Comparison of ENCODE assay signal across 1 cellular context in the genomic region with DNA sequence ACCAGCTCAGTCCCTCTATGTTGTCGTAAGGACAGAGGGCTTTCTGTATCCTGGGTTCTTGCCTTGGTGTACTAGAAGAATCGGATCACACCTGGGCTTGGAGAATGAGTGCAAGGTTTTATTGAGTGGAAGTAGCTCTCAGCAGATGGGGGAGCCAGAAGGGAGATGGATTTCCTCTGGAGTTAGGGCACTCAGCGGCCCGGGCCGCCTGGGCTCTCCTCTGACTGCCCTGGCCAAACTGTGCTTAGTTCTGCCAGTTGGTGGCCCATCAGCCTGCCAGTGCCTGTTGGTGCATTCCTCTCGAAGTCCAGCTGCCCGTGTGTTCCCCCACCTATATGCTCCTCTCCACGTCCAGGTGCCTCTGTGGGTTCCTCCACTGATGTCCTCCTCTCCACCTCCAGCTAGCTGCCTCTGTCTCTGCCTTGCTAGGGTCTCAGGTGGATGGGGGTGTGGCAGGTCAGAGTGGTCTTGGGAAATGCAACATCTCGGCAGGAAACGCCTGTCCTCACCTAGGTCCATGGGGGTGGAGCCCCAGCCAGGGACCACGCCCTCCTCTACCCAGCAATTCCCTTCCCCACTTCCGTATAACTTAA.
TF ChIP-seq lines count a peak whose summit lies in the region.

No MANE protein-coding gene starts in this region.

TF ChIP-seq in H1, 55 proteins besides CTCF, POLR2A, EP300 and RAD21 (continued from another document):
- TF ChIP-seq CBX8 (IDR thresholded peaks at IDR 0.05; ENCODE audit: borderline replicate concordance, low read depth, low read length), result no peak
- TF ChIP-seq YY1 (IDR thresholded peaks at IDR 0.05; ENCODE audit: low read depth, low read length), result no peak
- no peak for TF ChIP-seq EGR1 (IDR thresholded peaks at IDR 0.05; ENCODE audit: borderline replicate concordance, low read depth, low read length)
- no peak for TF ChIP-seq SIN3A (conservative IDR thresholded peaks at IDR 0.05 in 1 of 2, IDR thresholded peaks at IDR 0.05 in 1 of 2; ENCODE audit: low read depth in 1 of 2, low read length in 2 of 2)
- no peak for TF ChIP-seq NRF1 (IDR thresholded peaks at IDR 0.05; ENCODE audit: low read depth, low read length)
- no peak for TF ChIP-seq ASH2L (IDR thresholded peaks at IDR 0.05; ENCODE audit: low read length)
- no peak for TF ChIP-seq ZNF274 (IDR thresholded peaks at IDR 0.05; ENCODE audit: borderline replicate concordance, extremely low read depth, low read length)
- TF ChIP-seq BCL11A (IDR thresholded peaks at IDR 0.05; ENCODE audit: low read depth in 2 of 2, low read length in 2 of 2), result no peak
- no peak for TF ChIP-seq NANOG (IDR thresholded peaks at IDR 0.05; ENCODE audit: insufficient read depth, low read depth, low read length, poor library complexity, severe bottlenecking)
- TF ChIP-seq CREB1 (IDR thresholded peaks at IDR 0.05), result no peak
